In the genomic region with DNA sequence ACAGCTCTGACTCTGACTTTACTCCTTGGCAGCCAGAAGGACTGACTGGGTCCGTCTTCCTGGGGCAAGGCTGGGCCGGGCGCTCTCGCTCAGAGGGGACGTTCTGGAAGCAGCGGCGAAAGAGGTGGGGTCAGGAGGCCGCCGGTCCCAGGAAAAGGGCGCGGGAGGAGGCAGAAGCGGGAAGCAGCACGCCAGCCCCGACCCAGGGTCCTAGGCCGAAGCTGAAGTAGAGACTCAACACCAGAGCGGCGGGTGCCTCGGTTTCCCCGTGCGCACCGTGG, we compare ENCODE assay signal across 8 cellular contexts. TPM values are rescaled to one million over a fixed set of nuclear protein-coding genes. Genes with fewer than 3 reads are reported as not detected.
A peak's percentile ranks its signal among the peaks of the same experiment; 100 is the strongest.
DNase-seq lines count a peak whose midpoint lies in the region; ATAC-seq and TF ChIP-seq lines count a peak whose summit lies in the region.

No MANE protein-coding gene starts in this region.

- no peak for TF ChIP-seq POLR2A in spleen (IDR thresholded peaks at IDR 0.05)

- H3K27me3 Mint-ChIP-seq in HFFc6 (ENCODE audit: insufficient read depth), result no peaks in the 10 kb centered on the region
- H3K27me3 Mint-ChIP-seq in activated naive CD8-positive, alpha-beta T cell, result peaks cover 1% of the 10 kb centered on the region

- no peaks in the 10 kb centered on the region for H3K9me3 ChIP-seq in iPS DF 6.9 (ENCODE audit: control insufficient read depth, insufficient read depth, low read length)
- no peaks in the 10 kb centered on the region for H3K9me3 ChIP-seq in spleen

- H3K27ac ChIP-seq in iPS DF 6.9 (ENCODE audit: low read length) (no peak overlapping the region), spleen (peak overlapping the region in 5 of 8 donors; percentile 35 to 89 (median 82))

- no CpG with 5 or more reads among the region's 21 CpGs for WGBS in iPS DF 6.9 (ENCODE audit: insufficient coverage, insufficient read length)
- WGBS in spleen, 5 donors, result 2 to 6% (median 4%) methylated on average over 10 to 21 of the region's 21 CpGs

- H3K4me1 Mint-ChIP-seq in HFFc6 (ENCODE audit: low read depth), result peaks cover 59% of the 10 kb centered on the region
- H3K4me1 Mint-ChIP-seq in activated naive CD8-positive, alpha-beta T cell (ENCODE audit: low read depth), result peaks cover 24% of the 10 kb centered on the region

- no peaks in the 10 kb centered on the region for H3K36me3 ChIP-seq in iPS DF 6.9 (ENCODE audit: control insufficient read depth, insufficient read depth, low read length)
- no peaks in the 10 kb centered on the region for H3K36me3 ChIP-seq in spleen

- H3K4me1 ChIP-seq in iPS DF 6.9 (ENCODE audit: control insufficient read depth, insufficient read depth, low read length) (peaks cover 10% of the 10 kb centered on the region), spleen (peaks cover 14 to 57% (median 38%) of the 10 kb centered on the region in 6 donors)

- H3K9me3 Mint-ChIP-seq in HFFc6, result no peaks in the 10 kb centered on the region
- H3K9me3 Mint-ChIP-seq in activated naive CD8-positive, alpha-beta T cell (ENCODE audit: low read depth), result no peaks in the 10 kb centered on the region
- no peaks in the 10 kb centered on the region for H3K9me3 Mint-ChIP-seq in activated naive CD4-positive, alpha-beta T cell treated with anti-CD3 and anti-CD28 coated beads, Interleukin-2, amount 50 U/mL, for 72 hours

- DNase-seq in HFFc6 (no peak), iPS DF 6.9 (ENCODE audit: low read depth, low spot score) (no peak), spleen (peak; percentile 82), NCI-H526 treated with DMSO at 0.1 percent for 48 hours (lab: John Stamatoyannopoulos, UW) (no peak), occipital lobe (lab: John Stamatoyannopoulos, UW) (no peak)
- DNase-seq in activated naive CD4-positive, alpha-beta T cell treated with anti-CD3 and anti-CD28 coated beads, Interleukin-2, amount 50 U/mL, for 72 hours (ENCODE audit: low spot score in 2 of 2), result no peak

- peaks cover 21% of the 10 kb centered on the region for H3K36me3 Mint-ChIP-seq in HFFc6 (ENCODE audit: low read depth)
- H3K36me3 Mint-ChIP-seq in activated naive CD8-positive, alpha-beta T cell, result no peaks in the 10 kb centered on the region
- H3K36me3 Mint-ChIP-seq in activated naive CD4-positive, alpha-beta T cell treated with anti-CD3 and anti-CD28 coated beads, Interleukin-2, amount 50 U/mL, for 72 hours, result no peaks in the 10 kb centered on the region

- peak overlapping the region; percentile 95 for H3K4me3 Mint-ChIP-seq in HFFc6
- H3K4me3 Mint-ChIP-seq in activated naive CD8-positive, alpha-beta T cell, result peak overlapping the region; percentile 86

- H3K27me3 ChIP-seq in iPS DF 6.9 (ENCODE audit: control insufficient read depth, insufficient read depth, low read length), result no peaks in the 10 kb centered on the region; the same call in 1 of the 2 replicates
- peaks cover 0 to 28% (median 12%) of the 10 kb centered on the region in 7 donors for H3K27me3 ChIP-seq in spleen (replicated peaks in 1 of 7)

- no peak for TF ChIP-seq CTCF in HFFc6 (IDR thresholded peaks at IDR 0.05)
- no peak for TF ChIP-seq CTCF in spleen (IDR thresholded peaks at IDR 0.05 in 8 of 11, conservative IDR thresholded peaks at IDR 0.05 in 3 of 11)

- H3K4me3 ChIP-seq in iPS DF 6.9 (ENCODE audit: low read length) (peak overlapping the region; percentile 81; the same call in 1 of the 2 replicates), spleen (peak overlapping the region; percentile 87 to 99 (median 91))

- no peak for ATAC-seq in activated naive CD4-positive, alpha-beta T cell treated with anti-CD3 and anti-CD28 coated beads, Interleukin-2, amount 50 U/mL, for 72 hours
- ATAC-seq in HG03565 (IDR thresholded peaks at IDR 0.05; ENCODE audit: unreplicated experiment), result no peak

- intact Hi-C loops in spleen (cut with DNase I; ENCODE audit: low total_unique reads), result loop anchor here (5.0 kb wide), 1 partner anchor 155 kb away; no protein-coding TSS in a partner anchor

- H3K27ac Mint-ChIP-seq in HFFc6, result peak overlapping the region; percentile 86
- no peak overlapping the region for H3K27ac Mint-ChIP-seq in activated naive CD8-positive, alpha-beta T cell
- peak overlapping the region in 1 of 2 donors; percentile 72 for H3K27ac Mint-ChIP-seq in activated naive CD4-positive, alpha-beta T cell treated with anti-CD3 and anti-CD28 coated beads, Interleukin-2, amount 50 U/mL, for 72 hours

RNA-seq across cellular contexts. Expression of a gene that starts 1.5 kb away (rescaled TPM):
- total RNA-seq in HFFc6 (2021; fragmentation: NEBNext Ultra II Directional; extraction: Animal tissue kit (Norgen Biotek cat#: 25700)), result 10 to 100 TPM; 26.8 to 29.8 (median 28.6) TPM
- total RNA-seq in spleen (10 to 100 TPM in 3 of 7 donors, 1 to 10 TPM in 4; 5.3 to 20.5 (median 8.5) TPM), occipital lobe (14.2 TPM)
- polyA plus RNA-seq in spleen, result 1 to 10 TPM; 1.2 to 4.4 (median 1.7) TPM
- 1 to 10 TPM in 1 of 2 donors, under 1 TPM in 1; 0.34 to 1.7 TPM for total RNA-seq in activated naive CD4-positive, alpha-beta T cell treated with anti-CD3 and anti-CD28 coated beads, Interleukin-2, amount 50 U/mL, for 72 hours
